In the genomic region with DNA sequence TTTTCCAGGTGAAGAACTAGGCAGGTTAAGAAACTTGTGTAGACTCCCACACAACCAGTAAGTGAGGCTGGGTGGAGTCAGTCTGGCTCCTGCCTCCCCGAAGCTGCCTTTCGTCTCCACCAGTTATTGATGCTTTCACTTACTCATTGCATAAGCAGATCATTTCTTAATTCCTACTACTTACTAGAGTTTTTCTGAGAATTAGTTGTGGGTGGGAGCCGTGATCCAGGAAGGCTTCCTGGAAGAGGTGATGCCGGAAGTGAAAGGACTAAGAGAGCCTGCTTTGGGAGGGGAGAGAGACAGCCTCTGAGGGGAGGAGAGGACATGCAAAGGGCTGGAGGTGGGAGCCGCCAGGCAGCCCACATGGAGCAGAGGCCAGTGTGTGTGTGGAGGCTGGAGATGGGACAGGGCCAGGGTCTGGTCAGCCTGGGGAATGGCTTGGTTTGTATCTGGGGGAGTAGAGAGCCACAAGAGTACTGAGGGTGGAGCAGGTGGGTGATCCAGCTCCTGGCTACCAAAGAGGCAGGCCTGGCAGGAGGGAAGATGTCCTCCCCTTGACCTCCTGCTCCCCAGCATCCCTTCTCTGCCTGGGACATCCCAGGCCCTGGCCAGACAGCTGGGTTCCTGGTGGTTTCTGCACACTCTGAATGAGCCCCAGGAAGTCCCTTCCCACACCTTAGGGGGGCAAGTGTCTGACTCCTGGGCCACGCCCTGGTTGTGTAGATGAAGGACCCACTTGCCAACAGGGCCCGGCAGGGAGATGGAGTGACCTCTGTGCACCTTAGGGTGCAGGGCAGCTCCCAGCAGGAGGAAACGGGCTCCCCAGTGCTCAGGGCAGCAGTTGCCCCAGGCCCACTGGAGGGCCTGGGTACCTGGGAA, we compare ENCODE assay signal across 12 cellular contexts. TPM values are rescaled to one million over a fixed set of nuclear protein-coding genes. Genes with fewer than 3 reads are reported as not detected.
DNase-seq lines count a peak whose midpoint lies in the region; ATAC-seq and TF ChIP-seq lines count a peak whose summit lies in the region.
"Had no signal": no experiment of that assay in that cellular context is flagged by ENCODE, and none has a peak within 500 bp of the region (broad histone marks: within the 10 kb centered on the region; RNA-seq: fewer than 3 reads in every experiment).

No MANE protein-coding gene starts in this region.

- ATAC-seq in HG03039 (IDR thresholded peaks at IDR 0.05; ENCODE audit: unreplicated experiment): no peak

- peaks cover 74% of the 10 kb centered on the region for H3K36me3 Mint-ChIP-seq in activated CD4-positive, alpha-beta T cell treated with anti-CD3 and anti-CD28 coated beads, Interleukin-2, amount 10 ng/mL, durations not matched to agents 7 days and 5 days (ENCODE audit: low read depth)

- TF ChIP-seq CTCF in spleen (IDR thresholded peaks at IDR 0.05 in 8 of 11, conservative IDR thresholded peaks at IDR 0.05 in 3 of 11): no peak

- no peaks in the 10 kb centered on the region for H3K9me3 ChIP-seq in effector memory CD4-positive, alpha-beta T cell (ENCODE audit: control insufficient read depth, low read length)
- peaks cover 0 to 6% (median 2%) of the 10 kb centered on the region in 8 donors for H3K9me3 ChIP-seq in spleen

- peaks cover 2% of the 10 kb centered on the region for H3K36me3 ChIP-seq in H7 (replicated peaks; ENCODE audit: control insufficient read depth, insufficient read depth, low read length)
- peaks cover 66% of the 10 kb centered on the region for H3K36me3 ChIP-seq in effector memory CD4-positive, alpha-beta T cell (ENCODE audit: control insufficient read depth, insufficient read depth, low read length)
- peaks cover 0 to 100% (median 54%) of the 10 kb centered on the region in 6 donors for H3K36me3 ChIP-seq in spleen

- peaks cover 19% of the 10 kb centered on the region for H3K4me1 ChIP-seq in effector memory CD4-positive, alpha-beta T cell (ENCODE audit: control insufficient read depth, insufficient read depth, low read length, poor library complexity, severe bottlenecking)
- peaks cover 0 to 19% (median 11%) of the 10 kb centered on the region in 6 donors for H3K4me1 ChIP-seq in spleen

- peaks cover 42% of the 10 kb centered on the region for H3K4me1 Mint-ChIP-seq in activated CD4-positive, alpha-beta T cell treated with anti-CD3 and anti-CD28 coated beads, Interleukin-2, amount 10 ng/mL, durations not matched to agents 7 days and 5 days

- H3K27me3 ChIP-seq in H7 (ENCODE audit: control insufficient read depth, insufficient read depth, low read length) (no peaks in the 10 kb centered on the region), spleen (replicated peaks in 1 of 7) (no peaks in the 10 kb centered on the region)
- H3K27me3 ChIP-seq in effector memory CD4-positive, alpha-beta T cell (replicated peaks; ENCODE audit: control insufficient read depth, insufficient read depth, low read length, poor library complexity, severe bottlenecking): no peaks in the 10 kb centered on the region

- H3K27ac ChIP-seq in effector memory CD4-positive, alpha-beta T cell (ENCODE audit: insufficient read depth, low read length, poor library complexity, severe bottlenecking): peak overlapping the region; percentile 57
- H3K27ac ChIP-seq in spleen: peak overlapping the region in 4 of 8 donors; percentile 13 to 60 (median 34)

- intact Hi-C loops in spleen (cut with DNase I; ENCODE audit: low total_unique reads): no loop called here

- no peak overlapping the region for H3K4me3 Mint-ChIP-seq in activated CD4-positive, alpha-beta T cell treated with anti-CD3 and anti-CD28 coated beads, Interleukin-2, amount 10 ng/mL, durations not matched to agents 7 days and 5 days

- H3K4me3 ChIP-seq in H7 (ENCODE audit: insufficient read depth, low read depth, low read length) (no peak overlapping the region), spleen (no peak overlapping the region)
- H3K4me3 ChIP-seq in effector memory CD4-positive, alpha-beta T cell (ENCODE audit: insufficient read depth, low read depth, low read length, poor library complexity, severe bottlenecking): no peak overlapping the region

- no peak for TF ChIP-seq POLR2A in spleen (IDR thresholded peaks at IDR 0.05)

- peaks cover 6% of the 10 kb centered on the region for H3K9me3 Mint-ChIP-seq in activated CD4-positive, alpha-beta T cell treated with anti-CD3 and anti-CD28 coated beads, Interleukin-2, amount 10 ng/mL, durations not matched to agents 7 days and 5 days

- DNase-seq in H7: peak; percentile 27
- peak; percentile 34 for DNase-seq in activated CD4-positive, alpha-beta T cell treated with anti-CD3 and anti-CD28 coated beads, Interleukin-2, amount 10 ng/mL, durations not matched to agents 7 days and 5 days
- no peak for DNase-seq in effector memory CD4-positive, alpha-beta T cell
- peak; percentile 53 for DNase-seq in spleen
- DNase-seq in GM19240 (ENCODE audit: insufficient read length, low spot score): no peak
- DNase-seq in GDM1 (lab: John Stamatoyannopoulos, UW): no peak
- no peak for DNase-seq in Ammon's horn (ENCODE audit: low spot score)
- DNase-seq: anterior cingulate cortex, GOT3, occipital lobe had no signal

- WGBS in spleen, 5 donors: 70 to 83% (median 78%) methylated on average over 7 to 8 of the region's 8 CpGs

- POLR2A ChIA-PET in activated CD4-positive, alpha-beta T cell treated with anti-CD3 and anti-CD28 coated beads, Interleukin-2, amount 10 ng/mL, durations not matched to agents 7 days and 5 days (lab: Charles Lee): no interaction called here

- peak overlapping the region; percentile 93 for H3K27ac Mint-ChIP-seq in activated CD4-positive, alpha-beta T cell treated with anti-CD3 and anti-CD28 coated beads, Interleukin-2, amount 10 ng/mL, durations not matched to agents 7 days and 5 days

- H3K27me3 Mint-ChIP-seq in activated CD4-positive, alpha-beta T cell treated with anti-CD3 and anti-CD28 coated beads, Interleukin-2, amount 10 ng/mL, durations not matched to agents 7 days and 5 days: no peaks in the 10 kb centered on the region

- CTCF ChIA-PET in activated CD4-positive, alpha-beta T cell treated with anti-CD3 and anti-CD28 coated beads, Interleukin-2, amount 10 ng/mL, durations not matched to agents 7 days and 5 days (lab: Charles Lee): interaction anchor here (1.1 to 1.9 kb wide), 3 partner anchors 11 to 25 kb away, joined by 3 to 7 read pairs (median 3); no protein-coding TSS in a partner anchor

RNA-seq across cellular contexts. Expression of a gene that starts 12.2 kb away (rescaled TPM):
- 46.5 and 69.8 TPM in 2 replicates for total RNA-seq in H7 (2014; rRNA removed; shearing (Covaris generic))
- 10 to 100 TPM; 40.3 to 42.6 TPM for total RNA-seq in activated CD4-positive, alpha-beta T cell treated with anti-CD3 and anti-CD28 coated beads, Interleukin-2, amount 10 ng/mL, durations not matched to agents 7 days and 5 days
- total RNA-seq in spleen: 10 to 100 TPM; 32.8 to 78.8 (median 44.6) TPM
- polyA plus RNA-seq in spleen: 10 to 100 TPM; 21.7 to 38.9 (median 23.0) TPM

RNA-seq across cellular contexts. Expression of a gene that starts 25.3 kb away (rescaled TPM):
- total RNA-seq in H7 (2014; rRNA removed; shearing (Covaris generic)): 20.3 and 25.1 TPM in 2 replicates
- total RNA-seq in activated CD4-positive, alpha-beta T cell treated with anti-CD3 and anti-CD28 coated beads, Interleukin-2, amount 10 ng/mL, durations not matched to agents 7 days and 5 days: 10 to 100 TPM; 81.1 to 85.8 TPM
- total RNA-seq in spleen: 10 to 100 TPM; 27.6 to 54.8 (median 35.8) TPM
- polyA plus RNA-seq in spleen: 10 to 100 TPM; 50.4 to 68.8 (median 57.4) TPM
- total RNA-seq: endothelial cell of umbilical vein had no signal
- polyA plus RNA-seq: endothelial cell of umbilical vein had no signal

RNA-seq across cellular contexts. Expression of a gene that starts 50.2 kb away (rescaled TPM):
- total RNA-seq in H7 (2014; rRNA removed; shearing (Covaris generic)): 44.6 and 45.3 TPM in 2 replicates
- total RNA-seq in activated CD4-positive, alpha-beta T cell treated with anti-CD3 and anti-CD28 coated beads, Interleukin-2, amount 10 ng/mL, durations not matched to agents 7 days and 5 days: 10 to 100 TPM; 29.5 to 29.9 TPM
- total RNA-seq in spleen: 100 to 1,000 TPM in 6 of 7 donors, 10 to 100 TPM in 1; 75.0 to 142 (median 113) TPM
- polyA plus RNA-seq in spleen: 10 to 100 TPM; 26.5 to 68.9 (median 50.4) TPM

Comparison
In these comparisons a context has a peak if more than half of its experiments do, and no peak if none do; other contexts are left out.
1. DNase-seq: peak in H7 (single experiment), activated CD4-positive, alpha-beta T cell treated with anti-CD3 and anti-CD28 coated beads, Interleukin-2, amount 10 ng/mL, durations not matched to agents 7 days and 5 days (single experiment) and spleen (single experiment); none in effector memory CD4-positive, alpha-beta T cell (0 of 3), GM19240 (single experiment), GDM1 (single experiment) and Ammon's horn (single experiment).